In genomic region chr5:87413116-87413645, GRCh38 we compare ENCODE assay signal across 8 cellular contexts. TPM values are rescaled to one million over a fixed set of nuclear protein-coding genes. Genes with fewer than 3 reads are reported as not detected.
DNase-seq lines count a peak whose midpoint lies in the region; ATAC-seq lines count a peak whose summit lies in the region.

No MANE protein-coding gene starts in this region.

- H3K27ac ChIP-seq in KOPT-K1 (ENCODE audit: low read depth, low read length, poor library complexity, severe bottlenecking): peak overlapping the region; percentile 77
- peak overlapping the region; percentile 99 for H3K27ac ChIP-seq in naive thymus-derived CD4-positive, alpha-beta T cell (ENCODE audit: low read depth, low read length)

- no peaks in the 10 kb centered on the region for H3K9me3 Mint-ChIP-seq in central memory CD8-positive, alpha-beta T cell
- no peaks in the 10 kb centered on the region for H3K9me3 Mint-ChIP-seq in naive thymus-derived CD4-positive, alpha-beta T cell

- CTCF ChIA-PET in naive thymus-derived CD4-positive, alpha-beta T cell (lab: Charles Lee): interaction anchor here (0.7 to 1.1 kb wide), 2 partner anchors 14 to 145 kb away, joined by 3 to 7 read pairs; partner anchors contain the start of gene RASA1

- H3K4me1 ChIP-seq in naive thymus-derived CD4-positive, alpha-beta T cell (ENCODE audit: control insufficient read depth in 2 of 2, insufficient read depth in 2 of 2, low read length in 2 of 2): peaks cover 26 to 28% of the 10 kb centered on the region in 2 donors

- no peaks in the 10 kb centered on the region for H3K27me3 Mint-ChIP-seq in central memory CD8-positive, alpha-beta T cell
- H3K27me3 Mint-ChIP-seq in naive thymus-derived CD4-positive, alpha-beta T cell: peaks cover 0 to 3% (median 0%) of the 10 kb centered on the region in 5 donors

- H3K9me3 ChIP-seq in KOPT-K1 (ENCODE audit: insufficient read depth, low read length, poor library complexity, severe bottlenecking): no peaks in the 10 kb centered on the region
- no peaks in the 10 kb centered on the region for H3K9me3 ChIP-seq in naive thymus-derived CD4-positive, alpha-beta T cell (ENCODE audit: control insufficient read depth in 2 of 3, low read length in 3 of 3)

- H3K4me3 ChIP-seq in naive thymus-derived CD4-positive, alpha-beta T cell (ENCODE audit: low read length): peak overlapping the region; percentile 88

- peaks cover 30% of the 10 kb centered on the region for H3K36me3 ChIP-seq in KOPT-K1 (ENCODE audit: insufficient read depth, low read length)
- peaks cover 0 to 25% (median 0%) of the 10 kb centered on the region in 3 experiments for H3K36me3 ChIP-seq in naive thymus-derived CD4-positive, alpha-beta T cell (ENCODE audit: control insufficient read depth in 2 of 3, insufficient read depth in 3 of 3, low read length in 3 of 3)

- POLR2A ChIA-PET in naive thymus-derived CD4-positive, alpha-beta T cell (lab: Charles Lee): interaction anchor here (1.1 to 2.0 kb wide), 5 partner anchors 10 to 145 kb away, joined by 3 to 12 read pairs (median 5); partner anchors contain the start of gene RASA1

- intact Hi-C loops in naive thymus-derived CD4-positive, alpha-beta T cell (cut with micrococcal nuclease): loop anchor here (1.0 to 5.0 kb wide), 9 partner anchors 131 to 1279 kb away; partner anchors contain the start of gene TMEM161B (in 2 of the 2)

- peak overlapping the region; percentile 84 for H3K4me3 Mint-ChIP-seq in central memory CD8-positive, alpha-beta T cell
- peak overlapping the region; percentile 90 to 100 (median 95) for H3K4me3 Mint-ChIP-seq in naive thymus-derived CD4-positive, alpha-beta T cell

- ATAC-seq in GM21576 (IDR thresholded peaks at IDR 0.05; ENCODE audit: unreplicated experiment): peak; percentile 5
- ATAC-seq in central memory CD8-positive, alpha-beta T cell (replicated peaks; ENCODE audit: extremely low read depth, poor library complexity, severe bottlenecking): no peak
- no peak for ATAC-seq in naive thymus-derived CD4-positive, alpha-beta T cell

- peak overlapping the region; percentile 97 for H3K27ac Mint-ChIP-seq in central memory CD8-positive, alpha-beta T cell (ENCODE audit: low read depth)
- H3K27ac Mint-ChIP-seq in naive thymus-derived CD4-positive, alpha-beta T cell: peak overlapping the region; percentile 92 to 99 (median 98)

- peaks cover 38% of the 10 kb centered on the region for H3K4me1 Mint-ChIP-seq in central memory CD8-positive, alpha-beta T cell
- H3K4me1 Mint-ChIP-seq in naive thymus-derived CD4-positive, alpha-beta T cell: peaks cover 20 to 59% (median 46%) of the 10 kb centered on the region in 7 donors

- peaks cover 41% of the 10 kb centered on the region for H3K36me3 Mint-ChIP-seq in central memory CD8-positive, alpha-beta T cell (ENCODE audit: insufficient read depth)
- peaks cover 4 to 24% (median 9%) of the 10 kb centered on the region in 5 donors for H3K36me3 Mint-ChIP-seq in naive thymus-derived CD4-positive, alpha-beta T cell

- H3K27me3 ChIP-seq in naive thymus-derived CD4-positive, alpha-beta T cell (ENCODE audit: control insufficient read depth in 2 of 2, insufficient read depth in 2 of 2, low read length in 2 of 2): no peaks in the 10 kb centered on the region

- peak; percentile 21 for DNase-seq in ELR (ENCODE audit: low read depth)
- no peak for DNase-seq in central memory CD8-positive, alpha-beta T cell (ENCODE audit: low spot score in 2 of 2)
- no peak for DNase-seq in naive thymus-derived CD4-positive, alpha-beta T cell
- no peak for DNase-seq in NCI-H128 (lab: John Stamatoyannopoulos, UW; ENCODE audit: unreplicated experiment)
- DNase-seq in putamen (ENCODE audit: low spot score): no peak
- no peak for DNase-seq in NCI-H524 (lab: John Stamatoyannopoulos, UW)

RNA-seq across cellular contexts. Expression of gene CCNH, which starts 0.5 kb away (rescaled TPM):
- total RNA-seq in naive thymus-derived CD4-positive, alpha-beta T cell: 100 to 1,000 TPM in 4 of 5 experiments, 10 to 100 TPM in 1; 57.5 to 239 (median 113) TPM
- 10 to 100 TPM; 55.7 to 64.9 TPM for polyA plus RNA-seq in naive thymus-derived CD4-positive, alpha-beta T cell
